In genomic region chr5:119286516-119287488, GRCh38 we compare ENCODE assay signal across 11 cellular contexts.
A peak's percentile ranks its signal among the peaks of the same experiment; 100 is the strongest.
DNase-seq lines count a peak whose midpoint lies in the region; TF ChIP-seq lines count a peak whose summit lies in the region.
"Had no signal": no experiment of that assay in that cellular context is flagged by ENCODE, and none has a peak within 500 bp of the region (broad histone marks: within the 10 kb centered on the region; RNA-seq: fewer than 3 reads in every experiment).

No MANE protein-coding gene starts in this region.

- no peaks in the 10 kb centered on the region for H3K27me3 Mint-ChIP-seq in activated CD4-positive, alpha-beta T cell treated with anti-CD3 and anti-CD28 coated beads, Interleukin-2, amount 10 ng/mL, durations not matched to agents 7 days and 5 days
- H3K27me3 Mint-ChIP-seq in stimulated activated naive CD8-positive, alpha-beta T cell treated with anti-CD3 and anti-CD28 coated beads, Interleukin-15, Interleukin-2, amounts not matched to agents 100 ng/mL and 50 ng/mL, for 24 hours: no peaks in the 10 kb centered on the region

- H3K79me2 ChIP-seq in mammary epithelial cell (ENCODE audit: insufficient read depth, low read length): peaks cover 70% of the 10 kb centered on the region

- intact Hi-C loops in mammary epithelial cell (cut with micrococcal nuclease): no loop called here

- H3K4me3 ChIP-seq in mammary epithelial cell (replicated peaks in 1 of 3; ENCODE audit: insufficient read depth in 1 of 3, low read depth in 2 of 3, low read length in 3 of 3): no peak overlapping the region
- H3K4me3 ChIP-seq: SK-N-MC had no signal

- peaks cover 35% of the 10 kb centered on the region for H3K4me1 ChIP-seq in mammary epithelial cell (ENCODE audit: insufficient read depth, low read length)

- no peak for TF ChIP-seq CTCF in mammary epithelial cell (conservative IDR thresholded peaks at IDR 0.05 in 1 of 2, IDR thresholded peaks at IDR 0.05 in 1 of 2; ENCODE audit: extremely low read depth in 1 of 2, insufficient read depth in 1 of 2, low read depth in 1 of 2, low read length in 2 of 2)

- in situ Hi-C loops in mammary epithelial cell (cut with MboI; ENCODE audit: low sequenced_read_pairs in 2 of 2): no loop called here

- DNase-seq in activated CD4-positive, alpha-beta T cell treated with anti-CD3 and anti-CD28 coated beads, Interleukin-2, amount 10 ng/mL, durations not matched to agents 7 days and 5 days: no peak
- no peak for DNase-seq in activated CD4-positive, alpha-beta T cell treated with anti-CD3 and anti-CD28 coated beads, Interleukin-2, amount 50 U/mL, for 4 hours
- DNase-seq in NCI-H69 (lab: John Stamatoyannopoulos, UW) (peak; percentile 34), mammary epithelial cell (no peak), nucleus accumbens (lab: John Stamatoyannopoulos, UW) (no peak), amniotic stem cell (lab: John Stamatoyannopoulos, UW) (no peak), inferior parietal cortex (ENCODE audit: extremely low spot score) (no peak)
- DNase-seq: KG1, midbrain had no signal

- no peaks in the 10 kb centered on the region for H4K20me1 ChIP-seq in mammary epithelial cell (ENCODE audit: insufficient read depth, low read length)

- no peaks in the 10 kb centered on the region for H3K27me3 ChIP-seq in mammary epithelial cell (ENCODE audit: insufficient read depth, low read length)

- BruUV-seq in mammary epithelial cell (replicated peaks; lab: Mats Ljungman, UMichigan): no TSS peak

- H3K9ac ChIP-seq in mammary epithelial cell (ENCODE audit: insufficient read depth, low read length): no peak overlapping the region

- peak overlapping the region; percentile 79 for H3K4me2 ChIP-seq in mammary epithelial cell (ENCODE audit: insufficient read depth, low read depth, low read length)

- H3K9me3 ChIP-seq in mammary epithelial cell (replicated peaks; ENCODE audit: insufficient read depth, low read length): no peaks in the 10 kb centered on the region

- no peak overlapping the region for H2AFZ ChIP-seq in mammary epithelial cell (ENCODE audit: low read depth, low read length)

- POLR2A ChIA-PET in activated CD4-positive, alpha-beta T cell treated with anti-CD3 and anti-CD28 coated beads, Interleukin-2, amount 10 ng/mL, durations not matched to agents 7 days and 5 days (lab: Charles Lee): interaction anchor here (1.0 kb wide), 1 partner anchor 49 kb away, joined by 3 read pairs; no protein-coding TSS in a partner anchor

- WGBS in mammary epithelial cell (ENCODE audit: low coverage, missing lambda C conversion rate): 97% methylated on average over 5 of the region's 8 CpGs

- peak overlapping the region; percentile 39 for H3K27ac ChIP-seq in mammary epithelial cell (ENCODE audit: insufficient read depth, low read depth, low read length)
- H3K27ac ChIP-seq: SK-N-MC had no signal

- peak overlapping the region; percentile 93 for H3K27ac Mint-ChIP-seq in activated CD4-positive, alpha-beta T cell treated with anti-CD3 and anti-CD28 coated beads, Interleukin-2, amount 10 ng/mL, durations not matched to agents 7 days and 5 days
- H3K27ac Mint-ChIP-seq in stimulated activated naive CD8-positive, alpha-beta T cell treated with anti-CD3 and anti-CD28 coated beads, Interleukin-15, Interleukin-2, amounts not matched to agents 100 ng/mL and 50 ng/mL, for 24 hours: peak overlapping the region; percentile 92

- dilution Hi-C loops in mammary epithelial cell (cut with HindIII; ENCODE audit: low sequenced_read_pairs): no loop called here

- CTCF ChIA-PET in activated CD4-positive, alpha-beta T cell treated with anti-CD3 and anti-CD28 coated beads, Interleukin-2, amount 10 ng/mL, durations not matched to agents 7 days and 5 days (lab: Charles Lee): interaction anchor here (0.9 to 1.2 kb wide), 2 partner anchors 26 to 29 kb away, joined by 3 to 4 read pairs; no protein-coding TSS in a partner anchor
- CTCF ChIA-PET in mammary epithelial cell (lab: Charles Lee; ENCODE audit: low non-redundant PET): no interaction called here

- peaks cover 67% of the 10 kb centered on the region for H3K36me3 Mint-ChIP-seq in activated CD4-positive, alpha-beta T cell treated with anti-CD3 and anti-CD28 coated beads, Interleukin-2, amount 10 ng/mL, durations not matched to agents 7 days and 5 days (ENCODE audit: low read depth)
- H3K36me3 Mint-ChIP-seq in stimulated activated naive CD8-positive, alpha-beta T cell treated with anti-CD3 and anti-CD28 coated beads, Interleukin-15, Interleukin-2, amounts not matched to agents 100 ng/mL and 50 ng/mL, for 24 hours (ENCODE audit: low read depth): peaks cover 36% of the 10 kb centered on the region

- no peaks in the 10 kb centered on the region for H3K36me3 ChIP-seq in mammary epithelial cell (ENCODE audit: insufficient read depth, low read length)

- H3K4me1 Mint-ChIP-seq in activated CD4-positive, alpha-beta T cell treated with anti-CD3 and anti-CD28 coated beads, Interleukin-2, amount 10 ng/mL, durations not matched to agents 7 days and 5 days: peaks cover 98% of the 10 kb centered on the region
- H3K4me1 Mint-ChIP-seq in stimulated activated naive CD8-positive, alpha-beta T cell treated with anti-CD3 and anti-CD28 coated beads, Interleukin-15, Interleukin-2, amounts not matched to agents 100 ng/mL and 50 ng/mL, for 24 hours (ENCODE audit: low read depth): peaks cover 100% of the 10 kb centered on the region

- H3K4me3 Mint-ChIP-seq in activated CD4-positive, alpha-beta T cell treated with anti-CD3 and anti-CD28 coated beads, Interleukin-2, amount 10 ng/mL, durations not matched to agents 7 days and 5 days: peak overlapping the region; percentile 73
- H3K4me3 Mint-ChIP-seq in stimulated activated naive CD8-positive, alpha-beta T cell treated with anti-CD3 and anti-CD28 coated beads, Interleukin-15, Interleukin-2, amounts not matched to agents 100 ng/mL and 50 ng/mL, for 24 hours: peak overlapping the region; percentile 61

- peaks cover 3% of the 10 kb centered on the region for H3K9me3 Mint-ChIP-seq in activated CD4-positive, alpha-beta T cell treated with anti-CD3 and anti-CD28 coated beads, Interleukin-2, amount 10 ng/mL, durations not matched to agents 7 days and 5 days
- no peaks in the 10 kb centered on the region for H3K9me3 Mint-ChIP-seq in stimulated activated naive CD8-positive, alpha-beta T cell treated with anti-CD3 and anti-CD28 coated beads, Interleukin-15, Interleukin-2, amounts not matched to agents 100 ng/mL and 50 ng/mL, for 24 hours
